In genomic region chr9:130129425-130130061, GRCh38 we compare ENCODE assay signal across 9 cellular contexts. TPM values are rescaled to one million over a fixed set of nuclear protein-coding genes. Genes with fewer than 3 reads are reported as not detected.
A peak's percentile ranks its signal among the peaks of the same experiment; 100 is the strongest.
DNase-seq lines count a peak whose midpoint lies in the region; ATAC-seq, FAIRE-seq and TF ChIP-seq lines count a peak whose summit lies in the region.
"Had no signal": no experiment of that assay in that cellular context is flagged by ENCODE, and none has a peak within 500 bp of the region (broad histone marks: within the 10 kb centered on the region; RNA-seq: fewer than 3 reads in every experiment).

No MANE protein-coding gene starts in this region.

- H3K4me3 ChIP-seq in IMR-90 (ENCODE audit: insufficient read depth, low read depth, low read length): no peak overlapping the region
- H3K4me3 ChIP-seq in kidney (ENCODE audit: low read length in 2 of 2): no peak overlapping the region

- H3K27me3 Mint-ChIP-seq in activated T-cell treated with anti-CD3 and anti-CD28 coated beads, Interleukin-2, amount 50 U/mL, for 4 hours (ENCODE audit: low read depth): no peaks in the 10 kb centered on the region
- no peaks in the 10 kb centered on the region for H3K27me3 Mint-ChIP-seq in stimulated activated naive CD8-positive, alpha-beta T cell treated with anti-CD3 and anti-CD28 coated beads, Interleukin-15, amount 100 ng/mL, for 72 hours

- peak overlapping the region; percentile 15 for H3K9ac ChIP-seq in IMR-90 (ENCODE audit: low read depth, low read length)
- H3K9ac ChIP-seq in kidney (ENCODE audit: low read length in 2 of 2): no peak overlapping the region

- H2BK120ac ChIP-seq in IMR-90 (ENCODE audit: low read depth, low read length): peak overlapping the region; percentile 76

- WGBS in IMR-90 (ENCODE audit: extremely low coverage in 2 of 2, insufficient read length in 1 of 2), 2 experiments: 80% methylated on average over 1 of the region's 22 CpGs; no CpG with 5 or more reads in 1 of the 2 experiments

- dilution Hi-C loops in IMR-90 (cut with HindIII; ENCODE audit: low sequenced_read_pairs, unreplicated experiment): no loop called here

- H4K5ac ChIP-seq in IMR-90 (ENCODE audit: low read depth, low read length): peak overlapping the region; percentile 9; the same call in 1 of the 2 replicates

- peaks cover 3% of the 10 kb centered on the region for H3K9me1 ChIP-seq in IMR-90 (ENCODE audit: insufficient read depth, low read length)

- H3K4me1 ChIP-seq in IMR-90 (ENCODE audit: control insufficient read depth, insufficient read depth, low read length) (peaks cover 18% of the 10 kb centered on the region), kidney (ENCODE audit: control insufficient read depth in 1 of 2, insufficient read depth in 1 of 2, low read depth in 1 of 2, low read length in 2 of 2) (peaks cover 18 to 19% of the 10 kb centered on the region in 2 donors)

- no TSS peak for BruUV-seq in IMR-90 (replicated peaks; lab: Mats Ljungman, UMichigan)

- POLR2A ChIA-PET in IMR-90 (lab: Charles Lee; ENCODE audit: unreplicated experiment): no interaction called here

- peak overlapping the region; percentile 79 for H2BK5ac ChIP-seq in IMR-90 (ENCODE audit: low read depth, low read length, poor library complexity, severe bottlenecking)

- H2BK20ac ChIP-seq in IMR-90 (ENCODE audit: low read depth, low read length): peak overlapping the region; percentile 74

- H4K8ac ChIP-seq in IMR-90 (ENCODE audit: low read depth in 2 of 2, low read length in 2 of 2): peak overlapping the region; percentile 27 to 89

- H3K56ac ChIP-seq in IMR-90 (ENCODE audit: extremely low read depth, insufficient read depth, low read length): peak overlapping the region; percentile 35; the same call in 1 of the 2 replicates

- peak overlapping the region; percentile 78 for H3K14ac ChIP-seq in IMR-90 (replicated peaks; ENCODE audit: low read depth, low read length)

- intact Hi-C loops in IMR-90 (cut with micrococcal nuclease) (loop anchor here (1.0 kb wide), 1 partner anchor 43 kb away; the partner anchor contains the start of gene NCS1), kidney (cut with DNase I) (no loop called here)

- peaks cover 33% of the 10 kb centered on the region for H3K36me3 Mint-ChIP-seq in activated T-cell treated with anti-CD3 and anti-CD28 coated beads, Interleukin-2, amount 50 U/mL, for 4 hours (ENCODE audit: insufficient read depth)

- H3K27ac ChIP-seq in IMR-90 (ENCODE audit: insufficient read depth, low read length) (peak overlapping the region; percentile 83), kidney (ENCODE audit: low read depth in 2 of 2, low read length in 2 of 2) (peak overlapping the region in 1 of 2 donors; percentile 37)

- in situ Hi-C loops in IMR-90 (cut with MboI; ENCODE audit: low sequenced_read_pairs): no loop called here
- in situ Hi-C loops in GM13977 (cut with MboI; ENCODE audit: low pct_unique_long_range_greater_than_20kb, low sequenced_read_pairs, unreplicated experiment): no loop called here

- H3K23ac ChIP-seq in IMR-90 (ENCODE audit: low read depth, low read length): peak overlapping the region; percentile 80

- CTCF ChIA-PET in IMR-90 (lab: Yijun Ruan, JAX): no interaction called here

- TF ChIP-seq CTCF in IMR-90 (conservative IDR thresholded peaks at IDR 0.05; ENCODE audit: low read depth, low read length) (no peak), kidney (IDR thresholded peaks at IDR 0.05; ENCODE audit: borderline replicate concordance, extremely low read depth, insufficient read depth) (no peak), GM13977 (IDR thresholded peaks at IDR 0.05; ENCODE audit: extremely low read depth, insufficient read depth, missing control alignments) (no peak)

- FAIRE-seq in kidney (lab: Jason Lieb, UNC): no peak

- peak overlapping the region; percentile 79 for H3K4ac ChIP-seq in IMR-90 (ENCODE audit: low read depth, low read length)

- H3K9me3 Mint-ChIP-seq in activated T-cell treated with anti-CD3 and anti-CD28 coated beads, Interleukin-2, amount 50 U/mL, for 4 hours: no peaks in the 10 kb centered on the region
- no peaks in the 10 kb centered on the region for H3K9me3 Mint-ChIP-seq in stimulated activated naive CD8-positive, alpha-beta T cell treated with anti-CD3 and anti-CD28 coated beads, Interleukin-15, amount 100 ng/mL, for 72 hours

- H2AK9ac ChIP-seq in IMR-90 (replicated peaks; ENCODE audit: low read depth, low read length, poor library complexity): peak overlapping the region; percentile 63

- peak overlapping the region; percentile 21 for H3K4me2 ChIP-seq in IMR-90 (ENCODE audit: low read depth, low read length)

- TF ChIP-seq POLR2A in IMR-90 (IDR thresholded peaks at IDR 0.05; ENCODE audit: low read depth, low read length): no peak; the same call in 1 of the 2 replicates

- peaks cover 62% of the 10 kb centered on the region for H3K4me1 Mint-ChIP-seq in activated T-cell treated with anti-CD3 and anti-CD28 coated beads, Interleukin-2, amount 50 U/mL, for 4 hours (ENCODE audit: low read depth)
- H3K4me1 Mint-ChIP-seq in stimulated activated naive CD8-positive, alpha-beta T cell treated with anti-CD3 and anti-CD28 coated beads, Interleukin-15, amount 100 ng/mL, for 72 hours: peaks cover 56% of the 10 kb centered on the region

- no peaks in the 10 kb centered on the region for H3K9me3 ChIP-seq in IMR-90 (ENCODE audit: control insufficient read depth, insufficient read depth, low read length)
- H3K9me3 ChIP-seq in kidney (ENCODE audit: control insufficient read depth in 1 of 2, low read length in 2 of 2): no peaks in the 10 kb centered on the region

- H2AFZ ChIP-seq in IMR-90 (replicated peaks; ENCODE audit: low read length, poor library complexity): peak overlapping the region; percentile 36

- H3K79me1 ChIP-seq in IMR-90 (ENCODE audit: low read depth in 1 of 2, low read length in 2 of 2): peaks cover 0 to 9% of the 10 kb centered on the region in 2 experiments; a peak in 2 of 4 replicates

- H3K4me3 Mint-ChIP-seq in activated T-cell treated with anti-CD3 and anti-CD28 coated beads, Interleukin-2, amount 50 U/mL, for 4 hours: peak overlapping the region; percentile 83
- peak overlapping the region; percentile 79 to 83 for H3K4me3 Mint-ChIP-seq in stimulated activated naive CD8-positive, alpha-beta T cell treated with anti-CD3 and anti-CD28 coated beads, Interleukin-15, amount 100 ng/mL, for 72 hours

- peak overlapping the region; percentile 22 for H3K18ac ChIP-seq in IMR-90 (ENCODE audit: low read depth, low read length)

- H3K27me3 ChIP-seq in IMR-90 (ENCODE audit: control insufficient read depth, insufficient read depth, low read length): no peaks in the 10 kb centered on the region

- H3K36me3 ChIP-seq in IMR-90 (ENCODE audit: control insufficient read depth, insufficient read depth, low read length) (peaks cover 17% of the 10 kb centered on the region), kidney (ENCODE audit: control insufficient read depth in 1 of 2, insufficient read depth in 2 of 2, low read length in 2 of 2) (peaks cover 5 to 21% of the 10 kb centered on the region in 2 donors)

- DNase-seq in IMR-90 (peak; percentile 90), kidney (peak; percentile 68), GM19240 (ENCODE audit: insufficient read length, low spot score) (no peak), GM13977 (ENCODE audit: low spot score) (no peak), inferior parietal cortex (ENCODE audit: extremely low spot score) (no peak), DMS53 treated with DMSO at 0.1 percent for 48 hours (lab: John Stamatoyannopoulos, UW; ENCODE audit: unreplicated experiment) (no peak)
- peak; percentile 35 for DNase-seq in activated T-cell treated with anti-CD3 and anti-CD28 coated beads, Interleukin-2, amount 50 U/mL, for 4 hours
- peak in 1 of 2 donors; percentile 35 for DNase-seq in stimulated activated naive CD8-positive, alpha-beta T cell treated with anti-CD3 and anti-CD28 coated beads, Interleukin-15, amount 100 ng/mL, for 72 hours
- DNase-seq: cortex of kidney had no signal

- H2AK5ac ChIP-seq in IMR-90 (ENCODE audit: low read depth, low read length): peak overlapping the region; percentile 80

- peak overlapping the region; percentile 40; the same call in 1 of the 3 replicates for H2BK15ac ChIP-seq in IMR-90 (ENCODE audit: low read depth, low read length)

- no peak for TF ChIP-seq RAD21 in IMR-90 (IDR thresholded peaks at IDR 0.05; ENCODE audit: low read length)

- ATAC-seq in IMR-90 (ENCODE audit: low read depth): peak; percentile 69
- no peak for ATAC-seq in activated T-cell treated with anti-CD3 and anti-CD28 coated beads, Interleukin-2, amount 50 U/mL, for 4 hours
- ATAC-seq in stimulated activated naive CD8-positive, alpha-beta T cell treated with anti-CD3 and anti-CD28 coated beads, Interleukin-15, amount 100 ng/mL, for 72 hours: peak; percentile 32

- H3K27ac Mint-ChIP-seq in stimulated activated naive CD8-positive, alpha-beta T cell treated with anti-CD3 and anti-CD28 coated beads, Interleukin-15, amount 100 ng/mL, for 72 hours: peak overlapping the region; percentile 96 to 98

- peak overlapping the region; percentile 70 for H4K91ac ChIP-seq in IMR-90 (ENCODE audit: insufficient read depth, low read depth, low read length)

- H4K20me1 ChIP-seq in IMR-90 (ENCODE audit: insufficient read depth, low read length): peaks cover 5% of the 10 kb centered on the region; the same call in 1 of the 2 replicates

TF ChIP-seq in IMR-90, 13 proteins besides CTCF, POLR2A, EP300 and RAD21 (continues in another document):
- TF ChIP-seq MAFK (IDR thresholded peaks at IDR 0.05; ENCODE audit: low read depth, low read length) (no peak), BHLHE40 (IDR thresholded peaks at IDR 0.05; ENCODE audit: low read depth, low read length) (no peak), CHD1 (IDR thresholded peaks at IDR 0.05; ENCODE audit: low read depth, low read length) (no peak), MAZ (IDR thresholded peaks at IDR 0.05; ENCODE audit: borderline replicate concordance, low read depth, low read length) (no peak), MXI1 (IDR thresholded peaks at IDR 0.05; ENCODE audit: borderline replicate concordance, low read depth, low read length) (0 out of 2 replicates have a peak, but pooled peaks have one; percentile 7), SMC3 (IDR thresholded peaks at IDR 0.05; ENCODE audit: low read depth, low read length) (0 out of 2 replicates have a peak, but pooled peaks have one; percentile 3)

RNA-seq across cellular contexts. Expression of gene NCS1, which starts 42.7 kb away (rescaled TPM):
- total RNA-seq in IMR-90 (2012; rRNA removed): 35.8 and 41.0 TPM in 2 replicates
- 60.5 and 68.9 TPM in 2 replicates for polyA plus RNA-seq in IMR-90 (2012; rRNA removed)
- 45.5 and 54.7 TPM in 2 replicates for polyA plus RNA-seq in IMR-90 (2012; cell fraction: cytosol; rRNA removed)
- 36.7 and 43.5 TPM in 2 replicates for polyA plus RNA-seq in IMR-90 (2012; cell fraction: nucleus; rRNA removed; ENCODE audit: low replicate concordance)
- 10 to 100 TPM; 23.8 to 27.5 (median 24.1) TPM for total RNA-seq in activated T-cell treated with anti-CD3 and anti-CD28 coated beads, Interleukin-2, amount 50 U/mL, for 4 hours
- total RNA-seq in kidney: 37.4 TPM
- 27.7 TPM for polyA plus RNA-seq in kidney (ENCODE audit: insufficient read depth, low read depth, low replicate concordance)

Comparison
In these comparisons a context has a peak if more than half of its experiments do, and no peak if none do; other contexts are left out.
1. ATAC-seq: peak in IMR-90 (single experiment) and stimulated activated naive CD8-positive, alpha-beta T cell treated with anti-CD3 and anti-CD28 coated beads, Interleukin-15, amount 100 ng/mL, for 72 hours (single experiment); none in activated T-cell treated with anti-CD3 and anti-CD28 coated beads, Interleukin-2, amount 50 U/mL, for 4 hours (0 of 2).
2. DNase-seq: peak in IMR-90 (single experiment), activated T-cell treated with anti-CD3 and anti-CD28 coated beads, Interleukin-2, amount 50 U/mL, for 4 hours (single experiment) and kidney (single experiment); none in GM19240 (single experiment), GM13977 (single experiment), inferior parietal cortex (single experiment) and DMS53 treated with DMSO at 0.1 percent for 48 hours (single experiment).